Comparison of ENCODE assay signal across 24 cellular contexts in genomic region chr11:98679673-98680072, GRCh38.
DNase-seq lines count a peak whose midpoint lies in the region; ATAC-seq and TF ChIP-seq lines count a peak whose summit lies in the region.
"Had no signal": no experiment of that assay in that cellular context is flagged by ENCODE, and none has a peak within 500 bp of the region (broad histone marks: within the 10 kb centered on the region; RNA-seq: fewer than 3 reads in every experiment).

No MANE protein-coding gene starts in this region.

- intact Hi-C loops in posterior vena cava (cut with DNase I): no loop called here
- intact Hi-C loops in Right ventricle myocardium superior (cut with DNase I): no loop called here

- CTCF ChIA-PET in WTC11 (lab: Charles Lee): no interaction called here

- H3K4me3 Mint-ChIP-seq in WTC11: no peak overlapping the region
- no peak overlapping the region for H3K4me3 Mint-ChIP-seq in nephron progenitor cell
- H3K4me3 Mint-ChIP-seq: CD4-positive, CD25-positive, alpha-beta regulatory T cell; CD8-positive, alpha-beta memory T cell; HFFc6; IgD-negative memory B cell had no signal

- TF ChIP-seq CTCF in WTC11 (IDR thresholded peaks at IDR 0.05) (no peak), nephron progenitor cell (IDR thresholded peaks at IDR 0.05) (no peak)

- DNase-seq in WTC11 (ENCODE audit: low spot score) (no peak), iPS DF 19.7 (ENCODE audit: low read depth, low spot score) (peak; percentile 48), nephron progenitor cell (no peak), MV-4-11 (lab: John Stamatoyannopoulos, UW) (no peak), posterior vena cava (ENCODE audit: low spot score) (no peak), Right ventricle myocardium superior (no peak)
- DNase-seq: ACHN; BE2C; C1 segment of cervical spinal cord; CD4-positive, CD25-positive, alpha-beta regulatory T cell; CD8-positive, alpha-beta memory T cell; COR-L47; DMS 273 treated with DMSO at 0.1 percent for 48 hours; DMS53; DND-41; EL; GM23248; H7; HFFc6 had no signal

- no peaks in the 10 kb centered on the region for H3K27me3 Mint-ChIP-seq in WTC11 (ENCODE audit: low read depth)
- H3K27me3 Mint-ChIP-seq in nephron progenitor cell (ENCODE audit: low read depth, poor library complexity): no peaks in the 10 kb centered on the region
- H3K27me3 Mint-ChIP-seq: CD4-positive, CD25-positive, alpha-beta regulatory T cell; CD8-positive, alpha-beta memory T cell; IgD-negative memory B cell had no signal

- ATAC-seq in WTC11 (peak; percentile 73), GM18861 (IDR thresholded peaks at IDR 0.05; ENCODE audit: unreplicated experiment) (no peak), Right ventricle myocardium superior (ENCODE audit: poor library complexity) (no peak)
- ATAC-seq: GM12878, HCT116, HepG2 had no signal

- peaks cover 6% of the 10 kb centered on the region; the same call in 1 of the 2 replicates for H3K36me3 Mint-ChIP-seq in WTC11
- no peaks in the 10 kb centered on the region for H3K36me3 Mint-ChIP-seq in nephron progenitor cell (ENCODE audit: low read depth)
- H3K36me3 Mint-ChIP-seq: CD4-positive, CD25-positive, alpha-beta regulatory T cell; CD8-positive, alpha-beta memory T cell; IgD-negative memory B cell had no signal

- H3K27ac Mint-ChIP-seq in WTC11 (peak overlapping the region; percentile 87), nephron progenitor cell (peak overlapping the region; percentile 64)
- H3K27ac Mint-ChIP-seq: CD4-positive, CD25-positive, alpha-beta regulatory T cell; CD8-positive, alpha-beta memory T cell; HFFc6; IgD-negative memory B cell had no signal

- H3K9me3 Mint-ChIP-seq in WTC11: peaks cover 19% of the 10 kb centered on the region
- peaks cover 9% of the 10 kb centered on the region for H3K9me3 Mint-ChIP-seq in nephron progenitor cell

- H3K4me1 Mint-ChIP-seq in WTC11 (peaks cover 21% of the 10 kb centered on the region), nephron progenitor cell (peaks cover 14% of the 10 kb centered on the region)
- H3K4me1 Mint-ChIP-seq: CD4-positive, CD25-positive, alpha-beta regulatory T cell; CD8-positive, alpha-beta memory T cell; IgD-negative memory B cell had no signal

- POLR2A ChIA-PET in WTC11 (lab: Charles Lee): no interaction called here

TF ChIP-seq in WTC11, 78 proteins besides CTCF, POLR2A, EP300 and RAD21:
- no peak for TF ChIP-seq NFE2L1 (CRISPR knock-in tag; IDR thresholded peaks at IDR 0.05)
- TF ChIP-seq E2F4 (CRISPR knock-in tag; IDR thresholded peaks at IDR 0.05; ENCODE audit: borderline replicate concordance, low read depth): no peak
- TF ChIP-seq SOX15 (CRISPR knock-in tag; IDR thresholded peaks at IDR 0.05): no peak
- no peak for TF ChIP-seq ATF2 (CRISPR knock-in tag; IDR thresholded peaks at IDR 0.05; ENCODE audit: borderline replicate concordance, low read depth)
- TF ChIP-seq PRDM15 (CRISPR knock-in tag; IDR thresholded peaks at IDR 0.05): no peak
- no peak for TF ChIP-seq TEAD4 (CRISPR knock-in tag; IDR thresholded peaks at IDR 0.05)
